Comparison of ENCODE assay signal across 7 cellular contexts in the genomic region with DNA sequence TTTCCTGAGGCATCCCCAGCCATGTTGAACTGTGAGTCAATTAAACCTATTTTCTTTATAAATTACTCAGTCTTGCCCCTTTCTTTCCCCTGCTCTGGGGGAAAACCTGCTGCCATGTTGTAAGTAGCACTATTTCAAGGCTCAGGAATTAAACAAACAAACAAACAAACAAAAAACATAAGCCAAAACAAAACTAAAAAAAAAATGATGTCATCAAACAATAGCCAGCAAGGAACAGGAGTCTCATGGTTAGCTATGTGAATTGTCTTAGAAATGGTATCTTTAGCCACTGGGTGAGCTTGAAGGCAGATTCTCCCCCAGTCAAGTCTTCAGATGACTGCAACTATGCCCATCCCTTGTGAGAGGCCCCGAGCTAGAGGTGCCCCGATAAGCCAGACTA.
"Had no signal": no experiment of that assay in that cellular context is flagged by ENCODE, and none has a peak within 500 bp of the region (broad histone marks: within the 10 kb centered on the region; RNA-seq: fewer than 3 reads in every experiment).

No MANE protein-coding gene starts in this region.

- H3K27ac ChIP-seq: HL-60, KMS-11 had no signal

- DNase-seq: IMR-90, KBM-7, KG1 had no signal

- H3K4me3 Mint-ChIP-seq: IgD-negative memory B cell had no signal

- H3K9ac ChIP-seq: KMS-11 had no signal

- H3K27me3 Mint-ChIP-seq: IgD-negative memory B cell had no signal

- FAIRE-seq: HTR-8/SVneo had no signal

- H3K4me2 ChIP-seq: KMS-11 had no signal
